Comparison of ENCODE assay signal across 8 cellular contexts in genomic region chr11:94897330-94897768, GRCh38.
A peak's percentile ranks its signal among the peaks of the same experiment; 100 is the strongest.
DNase-seq lines count a peak whose midpoint lies in the region; ATAC-seq, FAIRE-seq and TF ChIP-seq lines count a peak whose summit lies in the region.

No MANE protein-coding gene starts in this region.

- H3K4me2 ChIP-seq in OCI-LY1 (ENCODE audit: low read length): no peak overlapping the region

- H3K9me2 ChIP-seq in OCI-LY1 (ENCODE audit: low read depth, low read length): no peaks in the 10 kb centered on the region

- peak; percentile 86 for FAIRE-seq in GM12892 (lab: Jason Lieb, UNC)

- DNase-seq in AG09319 (ENCODE audit: extremely low read depth, low read depth) (no peak), GM12892 (ENCODE audit: insufficient read length) (no peak), amniotic epithelial cell (ENCODE audit: low read depth) (peak; percentile 51), iPS-NIHi11 (ENCODE audit: low spot score) (peak; percentile 58)
- DNase-seq in stimulated activated CD4-positive, alpha-beta T cell treated with anti-CD3 and anti-CD28 coated beads, Interleukin-15, amount 100 ng/mL, for 24 hours: peak; percentile 57

- no peaks in the 10 kb centered on the region for H3K9me3 ChIP-seq in OCI-LY1 (ENCODE audit: low read length)

- ATAC-seq in HG03460 (IDR thresholded peaks at IDR 0.05; ENCODE audit: unreplicated experiment) (peak; percentile 70), HG02610 (IDR thresholded peaks at IDR 0.05; ENCODE audit: unreplicated experiment) (no peak)

- no peaks in the 10 kb centered on the region for H3F3A ChIP-seq in OCI-LY1 (ENCODE audit: insufficient read depth, low read length)

- TF ChIP-seq POLR2A in GM12892 (IDR thresholded peaks at IDR 0.05; ENCODE audit: low read depth, low read length): no peak

- no peak overlapping the region for H2AFZ ChIP-seq in OCI-LY1 (ENCODE audit: low read length)

- H3K4me3 ChIP-seq in OCI-LY1 (ENCODE audit: low read depth, low read length, poor library complexity, severe bottlenecking): no peak overlapping the region

- no peaks in the 10 kb centered on the region for H4K20me1 ChIP-seq in OCI-LY1 (ENCODE audit: insufficient read depth, low read length)

- no peaks in the 10 kb centered on the region for H3K36me3 ChIP-seq in OCI-LY1 (ENCODE audit: insufficient read depth, low read length)

- H3K9ac ChIP-seq in OCI-LY1 (ENCODE audit: low read length): no peak overlapping the region

- no peak overlapping the region for H3K27ac ChIP-seq in OCI-LY1 (ENCODE audit: low read depth, low read length, poor library complexity, severe bottlenecking)

- H3K4me1 ChIP-seq in OCI-LY1 (ENCODE audit: insufficient read depth, low read length, severe bottlenecking): no peaks in the 10 kb centered on the region

- no peaks in the 10 kb centered on the region for H3K79me2 ChIP-seq in OCI-LY1 (ENCODE audit: insufficient read depth, low read length)

- TF ChIP-seq CTCF in AG09319 (IDR thresholded peaks at IDR 0.05; ENCODE audit: low read depth, low read length) (peak; percentile 89), OCI-LY1 (IDR thresholded peaks at IDR 0.05; ENCODE audit: low read length) (peak; percentile 77)

- H3K27me3 ChIP-seq in OCI-LY1 (ENCODE audit: insufficient read depth, low read length): no peaks in the 10 kb centered on the region

Comparison
In these comparisons a context has a peak if more than half of its experiments do, and no peak if none do; other contexts are left out.
1. DNase-seq: peak in amniotic epithelial cell (single experiment), iPS-NIHi11 (single experiment) and stimulated activated CD4-positive, alpha-beta T cell treated with anti-CD3 and anti-CD28 coated beads, Interleukin-15, amount 100 ng/mL, for 24 hours (single experiment); none in AG09319 (single experiment) and GM12892 (single experiment).